ENCODE assay signal across 17 cellular contexts in genomic region chr13:39110518-39111097, GRCh38.
"Had no signal": no experiment of that assay in that cellular context is flagged by ENCODE, and none has a peak within 500 bp of the region (broad histone marks: within the 10 kb centered on the region; RNA-seq: fewer than 3 reads in every experiment).

No MANE protein-coding gene starts in this region.

- H3K27ac ChIP-seq: gastrocnemius medialis, parathyroid adenoma, prostate gland, skin epidermis, stomach, thoracic aorta, transverse colon had no signal

- H3K27me3 ChIP-seq: gastrocnemius medialis, stomach had no signal

- H3K36me3 ChIP-seq: gastrocnemius medialis, prostate gland, stomach, thoracic aorta, transverse colon had no signal

- H3K27ac Mint-ChIP-seq: immature natural killer cell; naive thymus-derived CD4-positive, alpha-beta T cell; nephron progenitor cell; stimulated activated naive B cell treated with anti-CD40 and anti-IgM and Interleukin-4, amounts not matched to agents 10 μg/mL and 1 μg/mL and 100 μg/mL, for 72 hours had no signal

- H3K4me1 ChIP-seq: gastrocnemius medialis, parathyroid adenoma, prostate gland, stomach, transverse colon had no signal

- DNase-seq: effector memory CD4-positive, alpha-beta T cell; gastrocnemius medialis; immature natural killer cell; naive thymus-derived CD4-positive, alpha-beta T cell; nephron progenitor cell; stimulated activated CD4-positive, alpha-beta T cell treated with anti-CD3 and anti-CD28 coated beads, Interleukin-2, amount 100 ng/mL, for 24 hours; stimulated activated CD4-positive, alpha-beta T cell treated with anti-CD3 and anti-CD28 coated beads, Interleukin-4, amount 100 ng/mL, for 4 hours; stimulated activated naive B cell treated with anti-CD40 and anti-IgM and Interleukin-4, amounts not matched to agents 10 μg/mL and 1 μg/mL and 100 μg/mL, for 72 hours; stomach; substantia nigra; transverse colon had no signal

- H3K4me1 Mint-ChIP-seq: immature natural killer cell; naive thymus-derived CD4-positive, alpha-beta T cell; stimulated activated naive B cell treated with anti-CD40 and anti-IgM and Interleukin-4, amounts not matched to agents 10 μg/mL and 1 μg/mL and 100 μg/mL, for 72 hours had no signal

- ATAC-seq: esophagus mucosa; gastrocnemius medialis; naive thymus-derived CD4-positive, alpha-beta T cell; sciatic nerve; stimulated activated naive B cell treated with anti-CD40 and anti-IgM and Interleukin-4, amounts not matched to agents 10 μg/mL and 1 μg/mL and 100 μg/mL, for 72 hours had no signal

- H3K4me3 ChIP-seq: gastrocnemius medialis, prostate gland, skin epidermis, stomach, thoracic aorta, transverse colon had no signal

- H3K9me3 ChIP-seq: gastrocnemius medialis, prostate gland, stomach, thoracic aorta, transverse colon had no signal

- H3K4me3 Mint-ChIP-seq: immature natural killer cell; naive thymus-derived CD4-positive, alpha-beta T cell; nephron progenitor cell; stimulated activated naive B cell treated with anti-CD40 and anti-IgM and Interleukin-4, amounts not matched to agents 10 μg/mL and 1 μg/mL and 100 μg/mL, for 72 hours had no signal
